18 cellular contexts compared by ENCODE assay signal in genomic region chr10:62459072-62459471, GRCh38.
A peak's percentile ranks its signal among the peaks of the same experiment; 100 is the strongest.
DNase-seq lines count a peak whose midpoint lies in the region; TF ChIP-seq lines count a peak whose summit lies in the region.
"Had no signal": no experiment of that assay in that cellular context is flagged by ENCODE, and none has a peak within 500 bp of the region (broad histone marks: within the 10 kb centered on the region; RNA-seq: fewer than 3 reads in every experiment).

No MANE protein-coding gene starts in this region.

- H3K27me3 ChIP-seq in breast epithelium, result no peaks in the 10 kb centered on the region
- H3K27me3 ChIP-seq: left lung had no signal

- intact Hi-C loops in breast epithelium (cut with DNase I; ENCODE audit: low total_unique reads), result no loop called here

- TF ChIP-seq CTCF in foreskin fibroblast (IDR thresholded peaks at IDR 0.05; ENCODE audit: low read depth, low read length) (no peak), GM20000 (IDR thresholded peaks at IDR 0.05; ENCODE audit: extremely low read depth, missing control alignments) (no peak), breast epithelium (IDR thresholded peaks at IDR 0.05) (no peak)

- no peaks in the 10 kb centered on the region for H3K9me3 ChIP-seq in breast epithelium
- H3K9me3 ChIP-seq: left lung had no signal

- no peak overlapping the region for H3K4me3 ChIP-seq in foreskin fibroblast (ENCODE audit: low read depth in 1 of 2, low read length in 2 of 2)
- H3K4me3 ChIP-seq in breast epithelium, result no peak overlapping the region
- H3K4me3 ChIP-seq: K562, left lung had no signal

- H3K36me3 ChIP-seq in breast epithelium, result no peaks in the 10 kb centered on the region
- H3K36me3 ChIP-seq: left lung had no signal

- H3K27ac ChIP-seq in breast epithelium, result peak overlapping the region in 1 of 2 donors; percentile 48
- H3K27ac ChIP-seq: left lung had no signal

- H3K4me1 ChIP-seq in breast epithelium, result peaks cover 0 to 9% of the 10 kb centered on the region in 2 donors

- no peak for TF ChIP-seq POLR2A in breast epithelium (IDR thresholded peaks at IDR 0.05)

- DNase-seq in GM04504 (ENCODE audit: low read depth) (peak; percentile 79), amniotic epithelial cell (ENCODE audit: low read depth) (peak; percentile 53), foreskin fibroblast (peak; percentile 59 to 86), stromal cell of bone marrow (ENCODE audit: low read depth) (peak; percentile 64), inferior parietal cortex (ENCODE audit: extremely low spot score) (no peak), OCI-M1 (lab: John Stamatoyannopoulos, UW) (no peak), GM20000 (ENCODE audit: low spot score) (no peak), breast epithelium (ENCODE audit: low spot score in 2 of 2) (no peak)
- DNase-seq: activated gamma-delta T cell treated with Interleukin-2 at 50 U/mL for 16 hours; GF-D8; hypothalamus; left lung; naive thymus-derived CD4-positive, alpha-beta T cell; NCI-H1417; NCI-H226; stimulated activated CD4-positive, alpha-beta T cell treated with anti-CD3 and anti-CD28 coated beads, Interleukin-4, amount 100 ng/mL, for 1 hour; trophoblast cell had no signal

Comparison
In these comparisons a context has a peak if more than half of its experiments do, and no peak if none do; other contexts are left out.
1. DNase-seq: peak in GM04504 (single experiment), amniotic epithelial cell (single experiment), foreskin fibroblast (2 of 2) and stromal cell of bone marrow (single experiment); none in inferior parietal cortex (single experiment), OCI-M1 (single experiment), GM20000 (single experiment) and breast epithelium (0 of 2).